Comparison of ENCODE assay signal across 1 cellular context in genomic region chr6:53410508-53411258, GRCh38.
TF ChIP-seq lines count a peak whose summit lies in the region.

No MANE protein-coding gene starts in this region.

TF ChIP-seq in GM23338, 12 proteins besides CTCF, POLR2A, EP300 and RAD21 (continued from another document):
- no peak for TF ChIP-seq ZNF462 (CRISPR knock-in tag; IDR thresholded peaks at IDR 0.05)
- no peak for TF ChIP-seq ZNF114 (CRISPR knock-in tag; IDR thresholded peaks at IDR 0.05)
- no peak for TF ChIP-seq ZNF331 (CRISPR knock-in tag; IDR thresholded peaks at IDR 0.05; ENCODE audit: low read depth)
- no peak for TF ChIP-seq NANOG (IDR thresholded peaks at IDR 0.05; ENCODE audit: borderline replicate concordance)
- TF ChIP-seq POLR2AphosphoS5 (IDR thresholded peaks at IDR 0.05; ENCODE audit: low read depth) = no peak
